ENCODE assay signal across 2 cellular contexts in the genomic region with DNA sequence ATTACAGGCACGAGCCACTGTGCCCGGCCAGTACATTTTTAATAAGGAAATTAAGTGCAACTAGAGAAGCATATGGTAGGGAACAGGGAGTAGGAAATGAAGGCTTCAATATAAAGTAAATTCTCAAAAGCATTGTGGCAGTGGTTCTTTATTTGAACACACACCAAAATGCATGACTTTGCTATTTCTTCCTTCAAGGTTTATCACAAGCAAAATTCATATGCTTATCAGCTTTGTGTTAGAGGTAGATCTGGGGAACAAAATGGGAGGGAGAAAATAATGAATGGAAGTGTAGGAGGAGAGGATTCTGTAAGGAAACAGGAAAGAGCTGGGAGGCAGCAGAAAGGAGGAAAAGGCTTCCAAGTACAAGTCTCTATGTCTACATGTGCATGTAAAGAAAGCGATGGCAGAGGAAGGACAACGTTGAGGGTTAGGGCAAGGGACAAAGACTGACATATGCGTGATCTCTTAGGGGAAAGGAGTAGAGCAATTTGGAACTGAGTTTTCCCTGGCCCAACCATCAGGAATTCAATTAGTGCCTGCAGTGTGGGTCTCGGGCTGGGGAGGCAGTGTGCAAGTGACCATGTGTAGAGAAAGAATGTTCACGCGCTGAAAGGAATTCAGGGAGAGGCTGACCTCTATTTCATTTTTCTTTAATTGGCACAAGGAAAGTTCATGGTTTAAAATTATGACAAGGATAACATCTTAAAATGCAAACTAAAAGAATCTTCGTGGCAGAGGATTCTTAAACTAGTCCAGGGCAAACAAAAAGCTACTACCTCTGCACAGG.
TF ChIP-seq lines count a peak whose summit lies in the region.

No MANE protein-coding gene starts in this region.

TF ChIP-seq in SK-N-SH treated with all-trans-retinoic acid at 6 μM for 48 hours, 23 proteins besides CTCF, POLR2A, EP300 and RAD21:
- TF ChIP-seq ZNF8 (CRISPR knock-in tag; IDR thresholded peaks at IDR 0.05) (no peak), ISL1 (CRISPR knock-in tag; IDR thresholded peaks at IDR 0.05) (peak; percentile 50; the same call in 1 of the 2 replicates), OSR1 (CRISPR knock-in tag; IDR thresholded peaks at IDR 0.05) (no peak)
- TF ChIP-seq, protein P1, sequence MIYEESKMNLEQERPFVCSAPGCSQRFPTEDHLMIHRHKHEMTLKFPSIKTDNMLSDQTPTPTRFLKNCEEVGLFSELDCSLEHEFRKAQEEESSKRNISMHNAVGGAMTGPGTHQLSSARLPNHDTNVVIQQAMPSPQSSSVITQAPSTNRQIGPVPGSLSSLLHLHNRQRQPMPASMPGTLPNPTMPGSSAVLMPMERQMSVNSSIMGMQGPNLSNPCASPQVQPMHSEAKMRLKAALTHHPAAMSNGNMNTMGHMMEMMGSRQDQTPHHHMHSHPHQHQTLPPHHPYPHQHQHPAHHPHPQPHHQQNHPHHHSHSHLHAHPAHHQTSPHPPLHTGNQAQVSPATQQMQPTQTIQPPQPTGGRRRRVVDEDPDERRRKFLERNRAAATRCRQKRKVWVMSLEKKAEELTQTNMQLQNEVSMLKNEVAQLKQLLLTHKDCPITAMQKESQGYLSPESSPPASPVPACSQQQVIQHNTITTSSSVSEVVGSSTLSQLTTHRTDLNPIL (CRISPR knock-in tag; IDR thresholded peaks at IDR 0.05; ENCODE audit: low read depth): no peak

TF ChIP-seq in SK-N-SH, 30 proteins besides CTCF, POLR2A, EP300 and RAD21:
- TF ChIP-seq YY1 (IDR thresholded peaks at IDR 0.05; ENCODE audit: low read depth) (no peak), NFIC (IDR thresholded peaks at IDR 0.05; ENCODE audit: borderline replicate concordance) (no peak), EZH2phosphoT487 (IDR thresholded peaks at IDR 0.05; ENCODE audit: borderline replicate concordance, low read depth) (no peak), RXRA (IDR thresholded peaks at IDR 0.05; ENCODE audit: borderline replicate concordance, low read depth) (no peak), MEF2A (IDR thresholded peaks at IDR 0.05; ENCODE audit: borderline replicate concordance, low read depth) (no peak), JUND (IDR thresholded peaks at IDR 0.05) (no peak), RCOR1 (IDR thresholded peaks at IDR 0.05; ENCODE audit: low read length) (no peak), GABPA (IDR thresholded peaks at IDR 0.05; ENCODE audit: low read depth) (no peak), SIN3A (IDR thresholded peaks at IDR 0.05; ENCODE audit: borderline replicate concordance, low read depth, low read length) (no peak), GATA2 (CRISPR knock-in tag; IDR thresholded peaks at IDR 0.05) (no peak), ELF1 (IDR thresholded peaks at IDR 0.05) (no peak), FOXM1 (IDR thresholded peaks at IDR 0.05; ENCODE audit: low read depth) (no peak), MXI1 (IDR thresholded peaks at IDR 0.05; ENCODE audit: low read depth, low read length) (no peak), ZBTB33 (IDR thresholded peaks at IDR 0.05; ENCODE audit: borderline replicate concordance, low read depth) (no peak), CHD2 (IDR thresholded peaks at IDR 0.05; ENCODE audit: low read length, partially characterized antibody) (no peak), REST (IDR thresholded peaks at IDR 0.05; ENCODE audit: low read depth, low read length) (no peak), NRF1 (IDR thresholded peaks at IDR 0.05; ENCODE audit: low read depth, low read length) (no peak), RFX5 (IDR thresholded peaks at IDR 0.05; ENCODE audit: low read length) (no peak)
- TF ChIP-seq, protein P2, sequence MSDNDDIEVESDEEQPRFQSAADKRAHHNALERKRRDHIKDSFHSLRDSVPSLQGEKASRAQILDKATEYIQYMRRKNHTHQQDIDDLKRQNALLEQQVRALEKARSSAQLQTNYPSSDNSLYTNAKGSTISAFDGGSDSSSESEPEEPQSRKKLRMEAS (IDR thresholded peaks at IDR 0.05; ENCODE audit: low read depth): no peak
TF ChIP-seq in SK-N-SH: peak in this region for 0.
